Comparison of ENCODE assay signal across 22 cellular contexts in the genomic region with DNA sequence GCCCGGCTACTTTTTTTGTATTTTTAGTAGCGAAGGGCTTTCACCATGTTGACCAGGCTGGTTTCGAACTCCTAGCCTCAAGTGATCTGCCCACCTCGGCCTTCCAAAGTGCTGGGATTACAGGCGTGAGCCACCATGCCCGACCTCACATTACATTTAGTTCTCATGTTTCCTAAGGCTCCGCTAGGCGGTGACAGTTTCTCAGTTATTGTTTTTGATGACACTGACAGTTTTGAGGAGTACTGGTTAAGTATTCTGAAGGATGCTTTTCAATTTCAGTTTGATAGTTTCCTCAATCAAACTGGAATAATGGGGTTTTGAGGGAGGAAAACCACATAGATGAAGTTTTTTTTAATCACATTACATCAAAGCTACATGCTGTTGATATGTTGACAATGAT.
"Had no signal": no experiment of that assay in that cellular context is flagged by ENCODE, and none has a peak within 500 bp of the region (broad histone marks: within the 10 kb centered on the region; RNA-seq: fewer than 3 reads in every experiment).

No MANE protein-coding gene starts in this region.

- H3K4me2 ChIP-seq: smooth muscle cell had no signal

- H3K9me3 ChIP-seq: breast epithelium, colonic mucosa, esophagus squamous epithelium, gastrocnemius medialis, stomach, suprapubic skin, tibial nerve had no signal

- H3K27me3 ChIP-seq: breast epithelium, colonic mucosa, dorsolateral prefrontal cortex, esophagus squamous epithelium, gastrocnemius medialis, stomach, suprapubic skin, tibial nerve had no signal

- H3K36me3 ChIP-seq: breast epithelium, colonic mucosa, esophagus squamous epithelium, gastrocnemius medialis, stomach, suprapubic skin, tibial nerve had no signal

- H3K4me3 ChIP-seq: breast epithelium, colonic mucosa, dorsolateral prefrontal cortex, esophagus squamous epithelium, gastrocnemius medialis, smooth muscle cell, stomach, suprapubic skin, tibial nerve had no signal

- H3K4me1 ChIP-seq: breast epithelium, colonic mucosa, esophagus squamous epithelium, gastrocnemius medialis, stomach, suprapubic skin, tibial nerve had no signal

- DNase-seq: activated naive CD4-positive, alpha-beta T cell treated with Interleukin-2 at 50 U/mL for 16 hours; activated naive CD8-positive, alpha-beta T cell treated with anti-CD3 and anti-CD28 coated beads for 36 hours; activated T-cell treated with anti-CD3 and anti-CD28 coated beads, Interleukin-2, amount 50 U/mL, for 48 hours; amniotic stem cell; colonic mucosa; dorsolateral prefrontal cortex; effector memory CD8-positive, alpha-beta T cell; esophagus squamous epithelium; gastrocnemius medialis; head of caudate nucleus; hypothalamus; stimulated activated CD4-positive, alpha-beta T cell treated with anti-CD3 and anti-CD28 coated beads, Interleukin-15, amount 100 ng/mL, for 24 hours; stomach; T1000 had no signal

- H3K27ac ChIP-seq: breast epithelium, colonic mucosa, dorsolateral prefrontal cortex, esophagus squamous epithelium, gastrocnemius medialis, stomach, suprapubic skin, tibial nerve had no signal

- ATAC-seq: effector memory CD8-positive, alpha-beta T cell; gastrocnemius medialis; natural killer cell treated with Interleukin-12 subunit alpha and Interleukin-12 subunit beta and Interleukin-15 and Interleukin-18, amount 100 ng/mL, for 72 hours; sciatic nerve; stimulated activated memory B cell treated with anti-CD40 and anti-IgM and Interleukin-4, amounts not matched to agents 10 μg/mL and 1 μg/mL and 100 μg/mL, for 72 hours; WTC11 had no signal
